10 cellular contexts compared by ENCODE assay signal in the genomic region with DNA sequence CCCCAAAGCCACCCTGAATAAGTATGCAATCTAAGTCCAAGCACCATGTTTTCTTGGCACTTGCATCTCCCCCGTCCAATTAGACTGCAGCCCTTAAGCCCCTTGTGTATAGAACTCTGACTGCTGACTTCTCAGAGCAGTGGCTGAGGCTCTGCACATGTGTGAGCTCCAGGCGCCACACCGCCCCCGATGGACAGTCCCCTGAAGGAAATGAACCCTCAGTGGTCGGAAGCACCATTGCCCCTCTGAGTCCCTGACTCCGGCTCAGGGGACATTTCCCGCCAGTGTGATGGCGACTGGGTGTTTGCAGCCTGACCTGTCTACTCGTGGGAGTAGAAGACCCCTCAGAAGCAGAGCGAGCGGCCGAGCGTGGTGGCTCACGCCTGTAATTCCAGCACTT.
"Had no signal": no experiment of that assay in that cellular context is flagged by ENCODE, and none has a peak within 500 bp of the region (broad histone marks: within the 10 kb centered on the region; RNA-seq: fewer than 3 reads in every experiment).

No MANE protein-coding gene starts in this region.

- FAIRE-seq: pancreas had no signal

- H3K4me3 ChIP-seq: body of pancreas, pancreas, uterus had no signal

- DNase-seq: activated T-cell treated with anti-CD3 and anti-CD28 coated beads, Interleukin-2, amount 50 U/mL, for 1 hour; amniotic stem cell; body of pancreas; pancreas; stimulated activated CD4-positive, alpha-beta T cell treated with anti-CD3 and anti-CD28 coated beads, Interleukin-15, amount 100 ng/mL, for 24 hours; stimulated activated CD4-positive, alpha-beta T cell treated with anti-CD3 and anti-CD28 coated beads, Interleukin-4, amount 100 ng/mL, for 4 hours; stimulated activated naive CD8-positive, alpha-beta T cell treated with anti-CD3 and anti-CD28 coated beads, Interleukin-15, amount 100 ng/mL, for 72 hours; T-helper 17 cell; uterus had no signal

- ATAC-seq: activated naive CD4-positive, alpha-beta T cell treated with anti-CD3 and anti-CD28 coated beads, Interleukin-2, amount 50 U/mL, for 72 hours; body of pancreas; pancreas; stimulated activated naive CD8-positive, alpha-beta T cell treated with anti-CD3 and anti-CD28 coated beads, Interleukin-15, amount 100 ng/mL, for 72 hours; T-helper 17 cell had no signal

- H3K27me3 ChIP-seq: body of pancreas, pancreas, uterus had no signal

- H3K4me1 ChIP-seq: pancreas had no signal

- H3K27ac ChIP-seq: body of pancreas, pancreas, uterus had no signal

- H3K36me3 ChIP-seq: pancreas, uterus had no signal

- H3K9me3 ChIP-seq: body of pancreas, pancreas, uterus had no signal
